9 cellular contexts compared by ENCODE assay signal in genomic region chr19:801861-802496, GRCh38. TPM values are rescaled to one million over a fixed set of nuclear protein-coding genes. Genes with fewer than 3 reads are reported as not detected.
DNase-seq lines count a peak whose midpoint lies in the region; ATAC-seq and TF ChIP-seq lines count a peak whose summit lies in the region.
"Had no signal": no experiment of that assay in that cellular context is flagged by ENCODE, and none has a peak within 500 bp of the region (broad histone marks: within the 10 kb centered on the region; RNA-seq: fewer than 3 reads in every experiment).

No MANE protein-coding gene starts in this region.

- TF ChIP-seq CTCF in HEK293 (tag by site-specific recombination; IDR thresholded peaks at IDR 0.05) (no peak), hepatocyte (IDR thresholded peaks at IDR 0.05; ENCODE audit: poor library complexity) (no peak), smooth muscle cell (IDR thresholded peaks at IDR 0.05; ENCODE audit: borderline replicate concordance, insufficient read depth, poor library complexity, severe bottlenecking) (no peak)

- CTCF ChIA-PET in HEK293 (lab: Yijun Ruan, JAX), result interaction anchor here (1.0 kb wide), 1 partner anchor 33 kb away, joined by 3 read pairs; no protein-coding TSS in a partner anchor

- H3K4me1 ChIP-seq in HEK293 (ENCODE audit: control insufficient read depth, insufficient read depth, low read length) (peaks cover 25% of the 10 kb centered on the region), hepatocyte (ENCODE audit: insufficient read depth) (peaks cover 40% of the 10 kb centered on the region), smooth muscle cell (ENCODE audit: low read depth) (peaks cover 29% of the 10 kb centered on the region)

- H3K4me3 ChIP-seq in HEK293 (ENCODE audit: low read depth, low read length) (no peak overlapping the region), hepatocyte (no peak overlapping the region), smooth muscle cell (peak overlapping the region; percentile 1)

- H2AFZ ChIP-seq in hepatocyte, result no peak overlapping the region
- H2AFZ ChIP-seq in smooth muscle cell (ENCODE audit: low read depth), result no peak overlapping the region

- WGBS in hepatocyte (ENCODE audit: low lambda C conversion rate, missing lambda C conversion rate), result 62% methylated on average over 23 of the region's 23 CpGs
- 72% methylated on average over 22 of the region's 23 CpGs for WGBS in smooth muscle cell (ENCODE audit: low lambda C conversion rate)

- POLR2A ChIA-PET in HEK293 (lab: Yijun Ruan, JAX), result interaction anchor here (0.7 to 1.7 kb wide), 2 partner anchors 9 to 11 kb away, joined by 3 to 5 read pairs; no protein-coding TSS in a partner anchor

- no peak overlapping the region for H3K9ac ChIP-seq in smooth muscle cell (ENCODE audit: low read depth)

- no peak for ATAC-seq in GM21619 (IDR thresholded peaks at IDR 0.05; ENCODE audit: unreplicated experiment)
- no peak for ATAC-seq in GM18909 (IDR thresholded peaks at IDR 0.05; ENCODE audit: poor library complexity, unreplicated experiment)
- no peak for ATAC-seq in GM19328 (IDR thresholded peaks at IDR 0.05; ENCODE audit: unreplicated experiment)

- H4K20me1 ChIP-seq in hepatocyte (ENCODE audit: insufficient read depth, poor library complexity, severe bottlenecking), result peaks cover 91% of the 10 kb centered on the region
- peaks cover 92% of the 10 kb centered on the region for H4K20me1 ChIP-seq in smooth muscle cell (ENCODE audit: low read depth)

- DNase-seq in amniotic epithelial cell (ENCODE audit: low read depth) (peak; percentile 69), hepatocyte (ENCODE audit: low spot score) (no peak), smooth muscle cell (lab: John Stamatoyannopoulos, UW; ENCODE audit: unreplicated experiment) (no peak), NCI-H446 (lab: John Stamatoyannopoulos, UW) (no peak)
- DNase-seq: NCI-H524 treated with DMSO at 0.1 percent for 48 hours had no signal

- no peaks in the 10 kb centered on the region for H3K9me2 ChIP-seq in hepatocyte (replicated peaks; ENCODE audit: insufficient read depth)

- peak overlapping the region; percentile 98 for H3K4me2 ChIP-seq in hepatocyte
- peak overlapping the region; percentile 91 for H3K4me2 ChIP-seq in smooth muscle cell

- H3K27me3 ChIP-seq in hepatocyte, result no peaks in the 10 kb centered on the region
- H3K27me3 ChIP-seq in smooth muscle cell (ENCODE audit: low read depth), result no peaks in the 10 kb centered on the region

- H3F3A ChIP-seq in smooth muscle cell (ENCODE audit: low read depth), result peaks cover 18% of the 10 kb centered on the region

- H3K79me2 ChIP-seq in hepatocyte (peaks cover 91% of the 10 kb centered on the region), smooth muscle cell (ENCODE audit: low read depth) (peaks cover 92% of the 10 kb centered on the region)

- H3K27ac ChIP-seq in HEK293 (ENCODE audit: extremely low read depth, low read depth, low read length), result peak overlapping the region; percentile 97
- peak overlapping the region; percentile 62 for H3K27ac ChIP-seq in hepatocyte
- peak overlapping the region; percentile 13 for H3K27ac ChIP-seq in smooth muscle cell (ENCODE audit: low read depth)

- H3K36me3 ChIP-seq in HEK293 (ENCODE audit: control insufficient read depth in 2 of 2, insufficient read depth in 1 of 2, low read length in 2 of 2), result peaks cover 0 to 89% of the 10 kb centered on the region in 2 experiments; a peak in 2 of 3 replicates
- no peaks in the 10 kb centered on the region for H3K36me3 ChIP-seq in hepatocyte (replicated peaks; ENCODE audit: insufficient read depth, low read depth)
- no peaks in the 10 kb centered on the region for H3K36me3 ChIP-seq in smooth muscle cell (ENCODE audit: low read depth)

- H3K9me3 ChIP-seq in HEK293 (ENCODE audit: control insufficient read depth, insufficient read depth, low read depth, low read length) (no peaks in the 10 kb centered on the region), hepatocyte (ENCODE audit: low read depth) (no peaks in the 10 kb centered on the region), smooth muscle cell (replicated peaks; ENCODE audit: low read depth) (no peaks in the 10 kb centered on the region)

TF ChIP-seq in HEK293, 187 proteins besides CTCF, POLR2A, EP300 and RAD21:
- TF ChIP-seq ZNF664 (tag by site-specific recombination; IDR thresholded peaks at IDR 0.05) (no peak), ZFHX2 (tag by site-specific recombination; conservative IDR thresholded peaks at IDR 0.05) (peak; percentile 86), ZNF37A (tag by site-specific recombination; IDR thresholded peaks at IDR 0.05) (no peak), ZNF830 (tag by site-specific recombination; IDR thresholded peaks at IDR 0.05; ENCODE audit: low read depth) (no peak), ZNF10 (tag by site-specific recombination; IDR thresholded peaks at IDR 0.05) (peak; percentile 30; the same call in 1 of the 2 replicates), ZNF660 (tag by site-specific recombination; IDR thresholded peaks at IDR 0.05) (no peak), BCL11A (tag by site-specific recombination; IDR thresholded peaks at IDR 0.05; ENCODE audit: low read depth) (no peak), HOXA7 (CRISPR knock-in tag; IDR thresholded peaks at IDR 0.05; ENCODE audit: borderline replicate concordance) (no peak), ZNF341 (tag by site-specific recombination; IDR thresholded peaks at IDR 0.05; ENCODE audit: low read depth) (0 out of 2 replicates have a peak, but pooled peaks have one; percentile 21), ZNF776 (tag by site-specific recombination; IDR thresholded peaks at IDR 0.05; ENCODE audit: borderline replicate concordance) (no peak), EGR2 (tag by site-specific recombination; IDR thresholded peaks at IDR 0.05; ENCODE audit: low read depth) (peak; percentile 75), ZNF514 (tag by site-specific recombination; IDR thresholded peaks at IDR 0.05) (no peak), SCRT2 (tag by site-specific recombination; IDR thresholded peaks at IDR 0.05) (no peak), ZNF24 (tag by site-specific recombination; IDR thresholded peaks at IDR 0.05) (no peak), ZFP37 (tag by site-specific recombination; IDR thresholded peaks at IDR 0.05) (no peak), ZBTB6 (tag by site-specific recombination; IDR thresholded peaks at IDR 0.05) (peak; percentile 41; the same call in 1 of the 2 replicates), ZNF792 (tag by site-specific recombination; IDR thresholded peaks at IDR 0.05) (no peak)
TF ChIP-seq in HEK293: peak in this region for 5.

RNA-seq across cellular contexts. Expression of gene PTBP1, which starts 4.7 kb away (rescaled TPM):
- total RNA-seq in hepatocyte (144 and 178 TPM in 2 replicates), smooth muscle cell (123 and 167 TPM in 2 replicates)
- polyA plus RNA-seq in hepatocyte (204 and 219 TPM in 2 replicates), smooth muscle cell (226 and 238 TPM in 2 replicates)

RNA-seq across cellular contexts. Expression of gene PLPPR3, which starts 19.8 kb away (rescaled TPM):
- total RNA-seq in hepatocyte (7.6 and 11.1 TPM in 2 replicates), smooth muscle cell (6.5 and 10.7 TPM in 2 replicates)
- polyA plus RNA-seq in hepatocyte (11.4 and 11.7 TPM in 2 replicates), smooth muscle cell (13.7 and 14.7 TPM in 2 replicates)

RNA-seq across cellular contexts. Expression of gene AZU1, which starts 25.7 kb away (rescaled TPM):
- not detected in 2 replicates for total RNA-seq in hepatocyte
- polyA plus RNA-seq in hepatocyte, result 0.94 TPM in 1 of 2 replicates, not detected in the other
- 0.45 and 8.0 TPM in 2 replicates for total RNA-seq in smooth muscle cell
- 0.32 and 2.2 TPM in 2 replicates for polyA plus RNA-seq in smooth muscle cell

RNA-seq across cellular contexts. Expression of gene PRTN3, which starts 38.8 kb away (rescaled TPM):
- total RNA-seq in hepatocyte (not detected in 2 replicates), smooth muscle cell (not detected in 2 replicates)
- polyA plus RNA-seq in hepatocyte (not detected in 2 replicates), smooth muscle cell (not detected in 2 replicates)

RNA-seq across cellular contexts. Expression of gene ELANE, which starts 50.1 kb away (rescaled TPM):
- total RNA-seq in hepatocyte (0.83 and 1.2 TPM in 2 replicates), smooth muscle cell (not detected in 2 replicates)
- polyA plus RNA-seq in hepatocyte (0.81 and 3.0 TPM in 2 replicates), smooth muscle cell (not detected in 2 replicates)

Comparison
In these comparisons a context has a peak if more than half of its experiments do, and no peak if none do; other contexts are left out.
1. H3K27ac ChIP-seq: peak in every context shown above with its lines; median percentile 97 in HEK293; 62 in hepatocyte; 13 in smooth muscle cell.